In genomic region chr6:137104926-137105325, GRCh38 we compare ENCODE assay signal across 23 cellular contexts.
DNase-seq lines count a peak whose midpoint lies in the region; ATAC-seq and TF ChIP-seq lines count a peak whose summit lies in the region.
"Had no signal": no experiment of that assay in that cellular context is flagged by ENCODE, and none has a peak within 500 bp of the region (broad histone marks: within the 10 kb centered on the region; RNA-seq: fewer than 3 reads in every experiment).

No MANE protein-coding gene starts in this region.

- H3K36me3 Mint-ChIP-seq in T-helper 17 cell (ENCODE audit: low read depth), result no peaks in the 10 kb centered on the region
- H3K36me3 Mint-ChIP-seq in stimulated activated memory B cell treated with anti-CD40 and anti-IgM and Interleukin-4, amounts not matched to agents 10 μg/mL and 1 μg/mL and 100 μg/mL, for 72 hours, result no peaks in the 10 kb centered on the region
- H3K36me3 Mint-ChIP-seq: activated CD4-positive, alpha-beta memory T cell treated with anti-CD3 and anti-CD28 coated beads for 36 hours; type B pancreatic cell had no signal

- TF ChIP-seq CTCF in heart right ventricle (IDR thresholded peaks at IDR 0.05), result no peak
- TF ChIP-seq CTCF in esophagus squamous epithelium (IDR thresholded peaks at IDR 0.05), result no peak
- no peak for TF ChIP-seq CTCF in tibial artery (IDR thresholded peaks at IDR 0.05)

- peak overlapping the region in 8 of 10 donors; percentile 5 to 71 (median 40) for H3K27ac ChIP-seq in heart right ventricle
- peak overlapping the region; percentile 32 to 68 (median 50) for H3K27ac ChIP-seq in esophagus squamous epithelium
- H3K27ac ChIP-seq in tibial artery, result no peak overlapping the region

- peaks cover 29% of the 10 kb centered on the region for H3K4me1 Mint-ChIP-seq in T-helper 17 cell
- peaks cover 74% of the 10 kb centered on the region for H3K4me1 Mint-ChIP-seq in stimulated activated memory B cell treated with anti-CD40 and anti-IgM and Interleukin-4, amounts not matched to agents 10 μg/mL and 1 μg/mL and 100 μg/mL, for 72 hours

- H3K9me3 ChIP-seq in heart right ventricle (peaks cover 0 to 11% (median 0%) of the 10 kb centered on the region in 11 donors), T-helper 17 cell (ENCODE audit: control insufficient read depth, low read length, poor library complexity, severe bottlenecking) (no peaks in the 10 kb centered on the region), esophagus squamous epithelium (peaks cover 0 to 6% (median 0%) of the 10 kb centered on the region in 3 donors), tibial artery (no peaks in the 10 kb centered on the region)

- H3K4me3 ChIP-seq in heart right ventricle (no peak overlapping the region), esophagus squamous epithelium (no peak overlapping the region), tibial artery (no peak overlapping the region)
- H3K4me3 ChIP-seq: lung had no signal

- peak overlapping the region; percentile 64 for H3K27ac Mint-ChIP-seq in T-helper 17 cell
- H3K27ac Mint-ChIP-seq in stimulated activated memory B cell treated with anti-CD40 and anti-IgM and Interleukin-4, amounts not matched to agents 10 μg/mL and 1 μg/mL and 100 μg/mL, for 72 hours, result peak overlapping the region; percentile 79
- H3K27ac Mint-ChIP-seq: activated CD4-positive, alpha-beta memory T cell treated with anti-CD3 and anti-CD28 coated beads for 36 hours; activated naive CD8-positive, alpha-beta T cell treated with anti-CD3 and anti-CD28 coated beads, Interleukin-2, amount 10 ng/mL, durations not matched to agents 7 days and 5 days; CD4-positive, alpha-beta T cell; progenitor cell of endocrine pancreas; type B pancreatic cell had no signal

- H3K9me3 Mint-ChIP-seq in stimulated activated memory B cell treated with anti-CD40 and anti-IgM and Interleukin-4, amounts not matched to agents 10 μg/mL and 1 μg/mL and 100 μg/mL, for 72 hours, result no peaks in the 10 kb centered on the region
- H3K9me3 Mint-ChIP-seq: activated CD4-positive, alpha-beta memory T cell treated with anti-CD3 and anti-CD28 coated beads for 36 hours; CD4-positive, alpha-beta T cell had no signal

- H3K27me3 ChIP-seq in heart right ventricle (no peaks in the 10 kb centered on the region), esophagus squamous epithelium (no peaks in the 10 kb centered on the region), tibial artery (no peaks in the 10 kb centered on the region)

- 66 to 77% methylated on average over 3 of the region's 3 CpGs for WGBS in heart right ventricle, 2 donors
- WGBS in esophagus squamous epithelium, 2 donors, result 37 to 51% methylated on average over 3 of the region's 3 CpGs

- intact Hi-C loops in heart right ventricle (cut with DNase I), result loop anchor here in 3 of 10 donors (5.0 to 10.0 kb wide), 3 partner anchors 100 to 162 kb away; partner anchors contain the start of gene IFNGR1 (in 1 of the 3)
- intact Hi-C loops in cardiac septum (cut with DNase I), result no loop called here
- intact Hi-C loops in esophagus squamous epithelium (cut with DNase I), result no loop called here
- intact Hi-C loops in tibial artery (cut with DNase I; ENCODE audit: low total_unique reads), result no loop called here

- no peak for DNase-seq in heart right ventricle
- DNase-seq in cardiac septum (ENCODE audit: low spot score), result no peak
- DNase-seq in T-helper 17 cell, result no peak
- no peak for DNase-seq in esophagus squamous epithelium (lab: John Stamatoyannopoulos, UW)
- DNase-seq in tibial artery, result no peak
- DNase-seq: activated CD4-positive, alpha-beta memory T cell treated with anti-CD3 and anti-CD28 coated beads for 36 hours; activated CD4-positive, CD25-positive, alpha-beta regulatory T cell; activated CD8-positive, alpha-beta memory T cell treated with anti-CD3 and anti-CD28 coated beads, Interleukin-2, amount 50 U/mL, for 48 hours; activated naive CD8-positive, alpha-beta T cell treated with anti-CD3 and anti-CD28 coated beads, Interleukin-2, amount 10 ng/mL, durations not matched to agents 7 days and 5 days; CD4-positive, alpha-beta T cell; cerebellar nuclear complex; DMS153; IMR-90; NCI-H1092; NCI-H187; NCI-H524 treated with DMSO at 0.1 percent for 48 hours; SW 1271 had no signal

- no peak for TF ChIP-seq POLR2A in esophagus squamous epithelium (IDR thresholded peaks at IDR 0.05)

- H3K4me1 ChIP-seq in heart right ventricle, result peaks cover 0 to 20% (median 0%) of the 10 kb centered on the region in 9 donors
- peaks cover 0 to 22% (median 8%) of the 10 kb centered on the region in 3 donors for H3K4me1 ChIP-seq in esophagus squamous epithelium
- H3K4me1 ChIP-seq in tibial artery, result no peaks in the 10 kb centered on the region

- H3K4me3 Mint-ChIP-seq in T-helper 17 cell, result peak overlapping the region; percentile 22
- no peak overlapping the region for H3K4me3 Mint-ChIP-seq in stimulated activated memory B cell treated with anti-CD40 and anti-IgM and Interleukin-4, amounts not matched to agents 10 μg/mL and 1 μg/mL and 100 μg/mL, for 72 hours
- H3K4me3 Mint-ChIP-seq: activated CD4-positive, alpha-beta memory T cell treated with anti-CD3 and anti-CD28 coated beads for 36 hours; activated naive CD8-positive, alpha-beta T cell treated with anti-CD3 and anti-CD28 coated beads, Interleukin-2, amount 10 ng/mL, durations not matched to agents 7 days and 5 days; CD4-positive, alpha-beta T cell; type B pancreatic cell had no signal

- H3K36me3 ChIP-seq in heart right ventricle (no peaks in the 10 kb centered on the region), esophagus squamous epithelium (no peaks in the 10 kb centered on the region), tibial artery (no peaks in the 10 kb centered on the region)

- no peaks in the 10 kb centered on the region for H3K27me3 Mint-ChIP-seq in T-helper 17 cell
- no peaks in the 10 kb centered on the region for H3K27me3 Mint-ChIP-seq in stimulated activated memory B cell treated with anti-CD40 and anti-IgM and Interleukin-4, amounts not matched to agents 10 μg/mL and 1 μg/mL and 100 μg/mL, for 72 hours
- H3K27me3 Mint-ChIP-seq: activated CD4-positive, alpha-beta memory T cell treated with anti-CD3 and anti-CD28 coated beads for 36 hours; CD4-positive, alpha-beta T cell; progenitor cell of endocrine pancreas; type B pancreatic cell had no signal

- peak in 3 of 8 donors; percentile 16 to 64 (median 22) for ATAC-seq in heart right ventricle
- no peak for ATAC-seq in T-helper 17 cell
- no peak for ATAC-seq in stimulated activated memory B cell treated with anti-CD40 and anti-IgM and Interleukin-4, amounts not matched to agents 10 μg/mL and 1 μg/mL and 100 μg/mL, for 72 hours
- ATAC-seq in HG03196 (IDR thresholded peaks at IDR 0.05; ENCODE audit: unreplicated experiment), result no peak
- no peak for ATAC-seq in HG02623 (IDR thresholded peaks at IDR 0.05; ENCODE audit: unreplicated experiment)

Comparison
In these comparisons a context has a peak if more than half of its experiments do, and no peak if none do; other contexts are left out.
1. H3K27ac ChIP-seq: peak in heart right ventricle (8 of 10) and esophagus squamous epithelium (4 of 4); none in tibial artery (0 of 2).